ENCODE assay signal across 11 cellular contexts in the genomic region with DNA sequence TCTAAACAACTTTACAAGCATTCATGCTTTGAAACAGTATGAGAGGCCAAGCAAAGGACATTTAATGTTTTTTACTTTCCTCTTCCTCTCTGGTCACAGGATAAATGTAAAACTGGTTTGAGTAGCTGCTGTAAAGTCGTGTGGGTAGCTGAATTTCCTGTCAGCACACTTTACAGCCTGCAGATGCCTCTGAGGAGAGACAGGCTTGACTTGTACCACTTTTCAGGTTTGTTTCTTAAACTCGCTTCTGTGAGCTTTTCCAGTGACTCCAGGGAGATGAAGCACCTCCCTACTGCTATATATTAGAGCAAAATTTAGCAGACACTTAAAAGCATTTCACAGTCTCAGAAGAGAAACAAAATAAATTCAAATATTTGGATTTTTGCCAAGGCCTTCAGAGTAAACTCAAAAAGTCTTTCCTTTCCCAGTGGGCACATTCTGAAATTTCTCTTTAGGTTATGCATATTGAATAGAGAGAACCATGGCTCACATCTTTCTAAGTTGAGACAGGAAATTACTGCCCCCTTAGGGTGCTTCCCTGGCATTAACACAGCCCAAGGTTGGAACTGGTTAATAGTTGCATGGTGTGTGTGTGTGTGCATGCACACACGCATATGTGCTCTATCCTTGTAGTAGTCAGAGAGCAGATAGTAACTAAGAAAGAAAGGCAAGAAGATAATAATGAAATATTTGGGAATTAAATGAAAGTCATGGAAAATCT.
DNase-seq lines count a peak whose midpoint lies in the region; ATAC-seq and TF ChIP-seq lines count a peak whose summit lies in the region.
"Had no signal": no experiment of that assay in that cellular context is flagged by ENCODE, and none has a peak within 500 bp of the region (broad histone marks: within the 10 kb centered on the region; RNA-seq: fewer than 3 reads in every experiment).

No MANE protein-coding gene starts in this region.

- no peak overlapping the region for H3K4me3 ChIP-seq in MM.1S (ENCODE audit: low read length)
- no peak overlapping the region for H3K4me3 ChIP-seq in esophagus muscularis mucosa
- H3K4me3 ChIP-seq in smooth muscle cell: no peak overlapping the region
- H3K4me3 ChIP-seq: PC-9 had no signal

- ATAC-seq in HG03045 (IDR thresholded peaks at IDR 0.05; ENCODE audit: unreplicated experiment) (no peak), GM19455 (IDR thresholded peaks at IDR 0.05; ENCODE audit: unreplicated experiment) (no peak)
- ATAC-seq: activated naive CD8-positive, alpha-beta T cell treated with anti-CD3 and anti-CD28 coated beads, Interleukin-2, amount 50 U/mL, for 24 hours had no signal

- no peaks in the 10 kb centered on the region for H3K9me3 ChIP-seq in MM.1S (replicated peaks; ENCODE audit: insufficient read depth, low read length)
- H3K9me3 ChIP-seq in esophagus muscularis mucosa: no peaks in the 10 kb centered on the region
- H3K9me3 ChIP-seq in smooth muscle cell (replicated peaks; ENCODE audit: low read depth): no peaks in the 10 kb centered on the region

- H3K4me1 ChIP-seq in MM.1S (ENCODE audit: low read length) (no peaks in the 10 kb centered on the region), esophagus muscularis mucosa (peaks cover 0 to 13% (median 5%) of the 10 kb centered on the region in 4 donors), smooth muscle cell (ENCODE audit: low read depth) (no peaks in the 10 kb centered on the region)

- no peaks in the 10 kb centered on the region for H3F3A ChIP-seq in MM.1S (ENCODE audit: insufficient read depth, low read length)
- H3F3A ChIP-seq in smooth muscle cell (ENCODE audit: low read depth): peaks cover 3% of the 10 kb centered on the region

- TF ChIP-seq EP300 in esophagus muscularis mucosa (IDR thresholded peaks at IDR 0.05): no peak

- H3K27ac ChIP-seq in MM.1S (ENCODE audit: low read length) (no peak overlapping the region), esophagus muscularis mucosa (replicated peaks in 1 of 4) (no peak overlapping the region), smooth muscle cell (ENCODE audit: low read depth) (no peak overlapping the region)
- H3K27ac ChIP-seq: PC-9 had no signal

- no peaks in the 10 kb centered on the region for H3K36me3 ChIP-seq in MM.1S (replicated peaks; ENCODE audit: insufficient read depth, low read length)
- H3K36me3 ChIP-seq in esophagus muscularis mucosa: no peaks in the 10 kb centered on the region
- no peaks in the 10 kb centered on the region for H3K36me3 ChIP-seq in smooth muscle cell (ENCODE audit: low read depth)

- H3K79me2 ChIP-seq in MM.1S (ENCODE audit: low read length) (no peaks in the 10 kb centered on the region), smooth muscle cell (ENCODE audit: low read depth) (no peaks in the 10 kb centered on the region)

- 28% methylated on average over 3 of the region's 3 CpGs for WGBS in esophagus muscularis mucosa
- WGBS in smooth muscle cell (ENCODE audit: low lambda C conversion rate): 30% methylated on average over 3 of the region's 3 CpGs

- no peak overlapping the region for H2AFZ ChIP-seq in MM.1S (ENCODE audit: low read length)
- H2AFZ ChIP-seq in smooth muscle cell (ENCODE audit: low read depth): peak overlapping the region; percentile 78
- H2AFZ ChIP-seq: PC-9 had no signal

- H3K9me2 ChIP-seq in MM.1S (replicated peaks; ENCODE audit: insufficient read depth, low read length): no peaks in the 10 kb centered on the region

- intact Hi-C loops in esophagus muscularis mucosa (cut with DNase I): no loop called here

- no peaks in the 10 kb centered on the region for H3K27me3 ChIP-seq in MM.1S (replicated peaks; ENCODE audit: insufficient read depth, low read length)
- H3K27me3 ChIP-seq in esophagus muscularis mucosa: no peaks in the 10 kb centered on the region
- no peaks in the 10 kb centered on the region for H3K27me3 ChIP-seq in smooth muscle cell (ENCODE audit: low read depth)

- DNase-seq in NCI-H146 (lab: John Stamatoyannopoulos, UW) (peak; percentile 8), NCI-H146 treated with DMSO at 0.1 percent for 48 hours (lab: John Stamatoyannopoulos, UW; ENCODE audit: unreplicated experiment) (no peak), MM.1S (peak; percentile 10), esophagus muscularis mucosa (ENCODE audit: extremely low spot score) (no peak), smooth muscle cell (lab: John Stamatoyannopoulos, UW; ENCODE audit: unreplicated experiment) (no peak), amygdala (lab: John Stamatoyannopoulos, UW) (no peak)
- DNase-seq: activated naive CD8-positive, alpha-beta T cell treated with anti-CD3 and anti-CD28 coated beads, Interleukin-2, amount 50 U/mL, for 24 hours; PC-9; stimulated activated CD4-positive, alpha-beta T cell treated with anti-CD3 and anti-CD28 coated beads, Interleukin-2, amount 100 ng/mL, for 48 hours had no signal

- TF ChIP-seq CTCF in MM.1S (IDR thresholded peaks at IDR 0.05; ENCODE audit: low read length): no peak
- TF ChIP-seq CTCF in esophagus muscularis mucosa (IDR thresholded peaks at IDR 0.05): peak; percentile 9 to 23 (median 10)
- no peak for TF ChIP-seq CTCF in smooth muscle cell (IDR thresholded peaks at IDR 0.05; ENCODE audit: borderline replicate concordance, insufficient read depth, poor library complexity, severe bottlenecking)

- H3K4me2 ChIP-seq in MM.1S (ENCODE audit: low read depth, low read length) (no peak overlapping the region), smooth muscle cell (peak overlapping the region; percentile 22)
- H3K4me2 ChIP-seq: PC-9 had no signal

- TF ChIP-seq POLR2A in esophagus muscularis mucosa (IDR thresholded peaks at IDR 0.05; ENCODE audit: low read depth): no peak

- H4K20me1 ChIP-seq in MM.1S (ENCODE audit: insufficient read depth, low read length) (no peaks in the 10 kb centered on the region), smooth muscle cell (ENCODE audit: low read depth) (no peaks in the 10 kb centered on the region)

- H3K9ac ChIP-seq in MM.1S (ENCODE audit: low read length): no peak overlapping the region
- no peak overlapping the region for H3K9ac ChIP-seq in smooth muscle cell (ENCODE audit: low read depth)

Comparison
In these comparisons a context has a peak if more than half of its experiments do, and no peak if none do; other contexts are left out.
1. DNase-seq: peak in NCI-H146 (single experiment) and MM.1S (single experiment); none in NCI-H146 treated with DMSO at 0.1 percent for 48 hours (single experiment), esophagus muscularis mucosa (single experiment), smooth muscle cell (single experiment) and amygdala (0 of 56).
2. CTCF ChIP-seq: peak in esophagus muscularis mucosa (3 of 3); none in MM.1S (single experiment) and smooth muscle cell (single experiment).